ENCODE assay signal across 8 cellular contexts in the genomic region with DNA sequence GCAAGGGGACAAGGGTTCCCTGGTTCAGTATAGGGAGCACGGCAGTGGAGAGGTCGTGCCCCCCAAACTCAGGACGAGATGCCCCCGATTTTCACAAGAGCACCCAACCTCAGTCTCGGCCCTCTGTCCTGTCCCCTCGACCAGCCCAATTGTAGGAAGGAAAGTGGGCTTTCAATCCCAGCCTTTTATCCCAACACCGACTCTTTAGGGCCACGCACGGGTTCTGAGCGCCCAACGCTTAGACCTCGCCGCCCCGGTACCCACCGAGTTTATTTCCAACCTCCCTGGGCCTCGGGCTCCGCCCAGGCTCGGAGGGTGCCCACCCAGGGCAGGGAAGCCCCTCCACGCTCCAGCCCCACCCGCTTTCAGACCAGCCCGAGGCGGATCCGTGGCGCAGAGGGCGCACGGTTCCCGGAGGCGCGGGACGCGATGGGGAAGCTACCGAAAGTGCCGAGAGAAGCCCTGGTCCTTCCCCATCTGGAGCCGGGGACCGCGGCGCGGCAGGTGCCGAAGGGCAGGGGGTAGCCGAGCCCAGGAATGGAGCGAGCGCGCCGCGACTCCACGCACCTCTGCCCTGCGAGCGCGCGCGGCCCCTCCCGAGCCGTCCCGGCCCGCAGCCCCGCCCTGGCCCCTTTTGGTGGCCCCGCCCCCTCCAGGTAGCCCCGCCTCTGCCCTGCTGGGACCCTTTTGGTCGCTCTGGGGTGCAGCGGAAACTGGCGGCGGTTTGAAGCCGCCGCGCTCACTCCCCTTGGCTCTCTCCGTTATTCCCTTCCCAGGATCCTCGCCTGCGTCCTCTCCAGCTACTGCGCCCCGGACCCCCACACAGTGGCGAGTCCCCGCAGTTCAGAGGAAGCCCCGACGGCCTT.
DNase-seq lines count a peak whose midpoint lies in the region; ATAC-seq and TF ChIP-seq lines count a peak whose summit lies in the region.

No MANE protein-coding gene starts in this region.

- H3K4me3 ChIP-seq in HEK293 (ENCODE audit: low read depth, low read length) (peak overlapping the region; percentile 59), parathyroid adenoma (ENCODE audit: low read depth, low read length) (peak overlapping the region; percentile 48)

- H3K9ac ChIP-seq in parathyroid adenoma, result no peak overlapping the region

- H2AFZ ChIP-seq in parathyroid adenoma, result peak overlapping the region; percentile 64

- H3K27ac ChIP-seq in HEK293 (ENCODE audit: extremely low read depth, low read depth, low read length), result no peak overlapping the region
- no peak overlapping the region for H3K27ac ChIP-seq in parathyroid adenoma

- POLR2A ChIA-PET in HEK293 (lab: Yijun Ruan, JAX), result no interaction called here

- TF ChIP-seq CTCF in HEK293 (tag by site-specific recombination; IDR thresholded peaks at IDR 0.05), result no peak
- no peak for TF ChIP-seq CTCF in parathyroid adenoma (IDR thresholded peaks at IDR 0.05)

- no peaks in the 10 kb centered on the region for H3K4me1 ChIP-seq in HEK293 (ENCODE audit: control insufficient read depth, insufficient read depth, low read length)
- no peaks in the 10 kb centered on the region for H3K4me1 ChIP-seq in parathyroid adenoma

- H3K27me3 ChIP-seq in parathyroid adenoma (ENCODE audit: control insufficient read depth, insufficient read depth, low read length), result no peaks in the 10 kb centered on the region

- H3K79me2 ChIP-seq in parathyroid adenoma, result no peaks in the 10 kb centered on the region

- no peaks in the 10 kb centered on the region for H3K36me3 ChIP-seq in HEK293 (ENCODE audit: control insufficient read depth in 2 of 2, insufficient read depth in 1 of 2, low read length in 2 of 2)
- no peaks in the 10 kb centered on the region for H3K36me3 ChIP-seq in parathyroid adenoma (ENCODE audit: control insufficient read depth, insufficient read depth, low read length)

- CTCF ChIA-PET in HEK293 (lab: Yijun Ruan, JAX), result interaction anchor here (1.3 kb wide), 1 partner anchor 28 kb away, joined by 4 read pairs; no protein-coding TSS in a partner anchor

- H3K9me3 ChIP-seq in HEK293 (ENCODE audit: control insufficient read depth, insufficient read depth, low read depth, low read length) (no peaks in the 10 kb centered on the region), parathyroid adenoma (ENCODE audit: control insufficient read depth, low read length) (no peaks in the 10 kb centered on the region)

- H3K4me2 ChIP-seq in parathyroid adenoma (ENCODE audit: low read length), result peak overlapping the region; percentile 70

- no peak for ATAC-seq in HG02623 (IDR thresholded peaks at IDR 0.05; ENCODE audit: unreplicated experiment)
- ATAC-seq in HG03108 (IDR thresholded peaks at IDR 0.05; ENCODE audit: unreplicated experiment), result no peak

- DNase-seq in CD1c-positive myeloid dendritic cell (ENCODE audit: extremely low spot score), result peak; percentile 16
- peak; percentile 37 to 50 for DNase-seq in activated CD4-positive, alpha-beta T cell treated with anti-CD3 and anti-CD28 coated beads for 24 hours (ENCODE audit: low read depth in 2 of 2)
- peak; percentile 78 for DNase-seq in ecto neural progenitor cell (ENCODE audit: low spot score)
- no peak for DNase-seq in NCI-H187 (lab: John Stamatoyannopoulos, UW)

TF ChIP-seq in HEK293, 187 proteins besides CTCF, POLR2A, EP300 and RAD21 (continues in another document):
- TF ChIP-seq ZNF449 (tag by site-specific recombination; IDR thresholded peaks at IDR 0.05) (no peak), GLIS2 (tag by site-specific recombination; IDR thresholded peaks at IDR 0.05) (peak; percentile 42; the same call in 1 of the 2 replicates), SP2 (tag by site-specific recombination; IDR thresholded peaks at IDR 0.05) (peak; percentile 23), ZBTB8A (tag by site-specific recombination; IDR thresholded peaks at IDR 0.05) (peak; percentile 56), ZNF549 (tag by site-specific recombination; IDR thresholded peaks at IDR 0.05) (no peak), ZNF677 (tag by site-specific recombination; IDR thresholded peaks at IDR 0.05) (no peak), RBAK (tag by site-specific recombination; IDR thresholded peaks at IDR 0.05) (no peak), ZNF768 (tag by site-specific recombination; IDR thresholded peaks at IDR 0.05) (no peak), HOXA7 (CRISPR knock-in tag; IDR thresholded peaks at IDR 0.05; ENCODE audit: borderline replicate concordance) (no peak), ZNF335 (tag by site-specific recombination; conservative IDR thresholded peaks at IDR 0.05) (peak; percentile 50; the same call in 1 of the 2 replicates), SP3 (tag by site-specific recombination; IDR thresholded peaks at IDR 0.05) (peak; percentile 43; the same call in 1 of the 2 replicates), ZNF274 (IDR thresholded peaks at IDR 0.05; ENCODE audit: low read length) (no peak), ZNF274 (tag by site-specific recombination; IDR thresholded peaks at IDR 0.05; ENCODE audit: borderline replicate concordance) (no peak), ZNF600 (tag by site-specific recombination; IDR thresholded peaks at IDR 0.05) (peak; percentile 22; the same call in 1 of the 2 replicates), ZXDB (tag by site-specific recombination; IDR thresholded peaks at IDR 0.05) (no peak), ATF2 (tag by site-specific recombination; IDR thresholded peaks at IDR 0.05; ENCODE audit: low read depth) (no peak), ZNF501 (tag by site-specific recombination; IDR thresholded peaks at IDR 0.05) (no peak), ZNF571 (tag by site-specific recombination; IDR thresholded peaks at IDR 0.05) (no peak), WT1 (tag by site-specific recombination; IDR thresholded peaks at IDR 0.05) (no peak), ZNF792 (tag by site-specific recombination; IDR thresholded peaks at IDR 0.05) (no peak), ZBTB20 (tag by site-specific recombination; IDR thresholded peaks at IDR 0.05) (peak; percentile 36; the same call in 1 of the 2 replicates), ZNF394 (tag by site-specific recombination; IDR thresholded peaks at IDR 0.05; ENCODE audit: borderline replicate concordance) (no peak), ZBTB26 (tag by site-specific recombination; optimal IDR thresholded peaks at IDR 0.05) (peak; percentile 74), ZNF623 (tag by site-specific recombination; IDR thresholded peaks at IDR 0.05) (no peak), KLF1 (tag by site-specific recombination; IDR thresholded peaks at IDR 0.05) (peak; percentile 49; the same call in 1 of the 2 replicates)
- TF ChIP-seq, protein P1, sequence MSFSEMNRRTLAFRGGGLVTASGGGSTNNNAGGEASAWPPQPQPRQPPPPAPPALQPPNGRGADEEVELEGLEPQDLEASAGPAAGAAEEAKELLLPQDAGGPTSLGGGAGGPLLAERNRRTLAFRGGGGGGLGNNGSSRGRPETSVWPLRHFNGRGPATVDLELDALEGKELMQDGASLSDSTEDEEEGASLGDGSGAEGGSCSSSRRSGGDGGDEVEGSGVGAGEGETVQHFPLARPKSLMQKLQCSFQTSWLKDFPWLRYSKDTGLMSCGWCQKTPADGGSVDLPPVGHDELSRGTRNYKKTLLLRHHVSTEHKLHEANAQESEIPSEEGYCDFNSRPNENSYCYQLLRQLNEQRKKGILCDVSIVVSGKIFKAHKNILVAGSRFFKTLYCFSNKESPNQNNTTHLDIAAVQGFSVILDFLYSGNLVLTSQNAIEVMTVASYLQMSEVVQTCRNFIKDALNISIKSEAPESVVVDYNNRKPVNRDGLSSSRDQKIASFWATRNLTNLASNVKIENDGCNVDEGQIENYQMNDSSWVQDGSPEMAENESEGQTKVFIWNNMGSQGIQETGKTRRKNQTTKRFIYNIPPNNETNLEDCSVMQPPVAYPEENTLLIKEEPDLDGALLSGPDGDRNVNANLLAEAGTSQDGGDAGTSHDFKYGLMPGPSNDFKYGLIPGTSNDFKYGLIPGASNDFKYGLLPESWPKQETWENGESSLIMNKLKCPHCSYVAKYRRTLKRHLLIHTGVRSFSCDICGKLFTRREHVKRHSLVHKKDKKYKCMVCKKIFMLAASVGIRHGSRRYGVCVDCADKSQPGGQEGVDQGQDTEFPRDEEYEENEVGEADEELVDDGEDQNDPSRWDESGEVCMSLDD (tag by site-specific recombination; IDR thresholded peaks at IDR 0.05), result 0 out of 2 replicates have a peak, but pooled peaks have one; percentile 24

Comparison
In these comparisons a context has a peak if more than half of its experiments do, and no peak if none do; other contexts are left out.
1. DNase-seq: peak in CD1c-positive myeloid dendritic cell (single experiment), activated CD4-positive, alpha-beta T cell treated with anti-CD3 and anti-CD28 coated beads for 24 hours (2 of 2) and ecto neural progenitor cell (single experiment); none in NCI-H187 (0 of 2).